13 cellular contexts compared by ENCODE assay signal in genomic region chr3:16102905-16103364, GRCh38.
A peak's percentile ranks its signal among the peaks of the same experiment; 100 is the strongest.
DNase-seq lines count a peak whose midpoint lies in the region; ATAC-seq and TF ChIP-seq lines count a peak whose summit lies in the region.
"Had no signal": no experiment of that assay in that cellular context is flagged by ENCODE, and none has a peak within 500 bp of the region (broad histone marks: within the 10 kb centered on the region; RNA-seq: fewer than 3 reads in every experiment).

No MANE protein-coding gene starts in this region.

- H3K9ac ChIP-seq in rectal smooth muscle tissue (ENCODE audit: low read length), result no peak overlapping the region

- peaks cover 3% of the 10 kb centered on the region for H3K9me3 Mint-ChIP-seq in nephron progenitor cell
- H3K9me3 Mint-ChIP-seq: activated CD4-positive, alpha-beta memory T cell treated with anti-CD3 and anti-CD28 coated beads, Interleukin-2, amount 10 ng/mL, durations not matched to agents 7 days and 5 days had no signal

- H3K27ac Mint-ChIP-seq in nephron progenitor cell, result no peak overlapping the region
- H3K27ac Mint-ChIP-seq: activated CD4-positive, alpha-beta memory T cell treated with anti-CD3 and anti-CD28 coated beads, Interleukin-2, amount 10 ng/mL, durations not matched to agents 7 days and 5 days; activated naive CD8-positive, alpha-beta T cell treated with anti-CD3 and anti-CD28 coated beads, Interleukin-2, amount 50 U/mL, for 24 hours; T-cell had no signal

- H3K27me3 ChIP-seq in BJ (ENCODE audit: control insufficient read depth, insufficient read depth, low read length) (no peaks in the 10 kb centered on the region), SJSA1 (replicated peaks) (no peaks in the 10 kb centered on the region), rectal smooth muscle tissue (ENCODE audit: control insufficient read depth, insufficient read depth, low read length) (no peaks in the 10 kb centered on the region)
- H3K27me3 ChIP-seq: esophagus squamous epithelium had no signal

- peaks cover 5% of the 10 kb centered on the region for H3K27me3 Mint-ChIP-seq in nephron progenitor cell (ENCODE audit: low read depth, poor library complexity)

- CTCF ChIA-PET in BJ (lab: Yijun Ruan, JAX), result interaction anchor here (0.9 to 1.7 kb wide), 9 partner anchors 11 to 141 kb away, joined by 3 to 7 read pairs (median 4); no protein-coding TSS in a partner anchor

- H3K4me1 Mint-ChIP-seq in nephron progenitor cell, result no peaks in the 10 kb centered on the region
- H3K4me1 Mint-ChIP-seq: activated CD4-positive, alpha-beta memory T cell treated with anti-CD3 and anti-CD28 coated beads, Interleukin-2, amount 10 ng/mL, durations not matched to agents 7 days and 5 days; T-cell had no signal

- H3K9me3 ChIP-seq in SJSA1 (replicated peaks), result no peaks in the 10 kb centered on the region

- DNase-seq in BJ (ENCODE audit: low read depth) (peak; percentile 73), SJSA1 (ENCODE audit: low read depth in 1 of 2, low spot score in 2 of 2) (peak in 1 of 2 experiments; percentile 86), fibroblast of the aortic adventitia (ENCODE audit: low read depth) (peak; percentile 93), NOMO-1 treated with DMSO at 0.1 percent for 48 hours (lab: John Stamatoyannopoulos, UW; ENCODE audit: unreplicated experiment) (no peak), nephron progenitor cell (no peak), anterior cingulate cortex (lab: John Stamatoyannopoulos, UW) (no peak)
- DNase-seq: activated CD4-positive, alpha-beta memory T cell treated with anti-CD3 and anti-CD28 coated beads, Interleukin-2, amount 10 ng/mL, durations not matched to agents 7 days and 5 days; activated naive CD8-positive, alpha-beta T cell treated with anti-CD3 and anti-CD28 coated beads, Interleukin-2, amount 50 U/mL, for 24 hours; esophagus squamous epithelium; NCI-H510A treated with DMSO at 0.1 percent for 48 hours; T-cell had no signal

- H3K4me3 Mint-ChIP-seq in nephron progenitor cell, result no peak overlapping the region
- H3K4me3 Mint-ChIP-seq: activated CD4-positive, alpha-beta memory T cell treated with anti-CD3 and anti-CD28 coated beads, Interleukin-2, amount 10 ng/mL, durations not matched to agents 7 days and 5 days; activated naive CD8-positive, alpha-beta T cell treated with anti-CD3 and anti-CD28 coated beads, Interleukin-2, amount 50 U/mL, for 24 hours; T-cell had no signal

- H3K4me1 ChIP-seq in SJSA1 (replicated peaks), result peaks cover 37% of the 10 kb centered on the region
- H3K4me1 ChIP-seq in rectal smooth muscle tissue (ENCODE audit: control insufficient read depth, insufficient read depth, low read length), result peaks cover 4% of the 10 kb centered on the region

- no peak overlapping the region for H3K4me3 ChIP-seq in BJ (ENCODE audit: low read depth, low read length)
- H3K4me3 ChIP-seq in SJSA1, result no peak overlapping the region
- H3K4me3 ChIP-seq in fibroblast of the aortic adventitia (ENCODE audit: low read depth, low read length), result no peak overlapping the region
- H3K4me3 ChIP-seq in rectal smooth muscle tissue (ENCODE audit: low read length), result no peak overlapping the region
- H3K4me3 ChIP-seq: esophagus squamous epithelium had no signal

- H3K36me3 ChIP-seq in BJ (ENCODE audit: control insufficient read depth, insufficient read depth, low read length) (no peaks in the 10 kb centered on the region), SJSA1 (no peaks in the 10 kb centered on the region), rectal smooth muscle tissue (ENCODE audit: control insufficient read depth, insufficient read depth, low read length) (no peaks in the 10 kb centered on the region)
- H3K36me3 ChIP-seq: esophagus squamous epithelium had no signal

- POLR2A ChIA-PET in BJ (lab: Charles Lee), result interaction anchor here (0.8 to 1.4 kb wide), 3 partner anchors 13 to 43 kb away, joined by 3 to 6 read pairs (median 3); no protein-coding TSS in a partner anchor

- H3K27ac ChIP-seq in SJSA1, result peak overlapping the region; percentile 98
- H3K27ac ChIP-seq in rectal smooth muscle tissue (ENCODE audit: low read depth, low read length), result peak overlapping the region; percentile 17

- no peak for ATAC-seq in HG03280 (IDR thresholded peaks at IDR 0.05; ENCODE audit: unreplicated experiment)
- ATAC-seq: activated naive CD8-positive, alpha-beta T cell treated with anti-CD3 and anti-CD28 coated beads, Interleukin-2, amount 50 U/mL, for 24 hours; T-cell had no signal

- H3K36me3 Mint-ChIP-seq in nephron progenitor cell (ENCODE audit: low read depth), result no peaks in the 10 kb centered on the region
- H3K36me3 Mint-ChIP-seq: T-cell had no signal

- TF ChIP-seq CTCF in BJ (IDR thresholded peaks at IDR 0.05; ENCODE audit: insufficient read depth, low read depth, low read length) (no peak; the same call in 1 of the 2 replicates), fibroblast of the aortic adventitia (IDR thresholded peaks at IDR 0.05; ENCODE audit: insufficient read depth, low read length) (peak; percentile 31), nephron progenitor cell (IDR thresholded peaks at IDR 0.05) (no peak)

Comparison
In these comparisons a context has a peak if more than half of its experiments do, and no peak if none do; other contexts are left out.
1. DNase-seq: peak in BJ (single experiment) and fibroblast of the aortic adventitia (single experiment); none in NOMO-1 treated with DMSO at 0.1 percent for 48 hours (single experiment), nephron progenitor cell (single experiment) and anterior cingulate cortex (0 of 58).